Comparison of ENCODE assay signal across 25 cellular contexts in genomic region chr15:52879145-52879544, GRCh38.
DNase-seq lines count a peak whose midpoint lies in the region; ATAC-seq, FAIRE-seq and TF ChIP-seq lines count a peak whose summit lies in the region.
"Had no signal": no experiment of that assay in that cellular context is flagged by ENCODE, and none has a peak within 500 bp of the region (broad histone marks: within the 10 kb centered on the region; RNA-seq: fewer than 3 reads in every experiment).

No MANE protein-coding gene starts in this region.

- 22% methylated on average over 4 of the region's 4 CpGs for WGBS in liver
- WGBS in HepG2 (ENCODE audit: low lambda C conversion rate) = 3% methylated on average over 4 of the region's 4 CpGs

- no peak overlapping the region for H3K9ac ChIP-seq in liver (ENCODE audit: low read depth in 1 of 2, low read length in 2 of 2)
- no peak overlapping the region for H3K9ac ChIP-seq in HepG2 (ENCODE audit: insufficient read depth, low read depth, low read length)
- H3K9ac ChIP-seq in neural progenitor cell = no peak overlapping the region
- H3K9ac ChIP-seq: BLaER1 treated with 17β-estradiol and CSF1 and Interleukin-3, amounts not matched to agents 10 nM and 100 nM had no signal

- POLR2A ChIA-PET in HepG2 (lab: Yijun Ruan, JAX) (no interaction called here), Caco-2 (lab: Charles Lee) (no interaction called here)

- H3K36me3 Mint-ChIP-seq in glutamatergic neuron (ENCODE audit: unreplicated experiment) (no peaks in the 10 kb centered on the region), neural progenitor cell (no peaks in the 10 kb centered on the region), Caco-2 (ENCODE audit: insufficient read depth, unreplicated experiment) (no peaks in the 10 kb centered on the region)
- H3K36me3 Mint-ChIP-seq: CD14-positive monocyte; CD8-positive, alpha-beta memory T cell had no signal

- TF ChIP-seq EP300 in HepG2 (IDR thresholded peaks at IDR 0.05; ENCODE audit: low read depth in 2 of 2, low read length in 2 of 2) = no peak
- TF ChIP-seq EP300 in HepG2 (CRISPR knock-in tag; IDR thresholded peaks at IDR 0.05; ENCODE audit: borderline replicate concordance) = no peak

- TF ChIP-seq CTCF in liver (IDR thresholded peaks at IDR 0.05; ENCODE audit: low read depth, low read length, missing input control) (no peak), HepG2 (CRISPR knock-in tag; IDR thresholded peaks at IDR 0.05) (no peak), glutamatergic neuron (IDR thresholded peaks at IDR 0.05; ENCODE audit: partially characterized antibody, unreplicated experiment) (no peak), neural progenitor cell (IDR thresholded peaks at IDR 0.05) (no peak), Caco-2 (IDR thresholded peaks at IDR 0.05; ENCODE audit: insufficient read depth in 1 of 2, low read depth in 1 of 2, low read length in 1 of 2, severe bottlenecking in 1 of 2, unreplicated experiment in 1 of 2) (no peak)

- H2AFZ ChIP-seq in HepG2 (ENCODE audit: low read length) = no peak overlapping the region
- no peak overlapping the region for H2AFZ ChIP-seq in neural progenitor cell (replicated peaks)

- no peak for TF ChIP-seq POLR2A in HepG2 (IDR thresholded peaks at IDR 0.05; ENCODE audit: insufficient read depth in 1 of 2, low read depth in 2 of 2, low read length in 2 of 2)

- H4K20me1 ChIP-seq in HepG2 (ENCODE audit: insufficient read depth, low read length) = no peaks in the 10 kb centered on the region
- H4K20me1 ChIP-seq in neural progenitor cell (ENCODE audit: low read depth) = no peaks in the 10 kb centered on the region
- H4K20me1 ChIP-seq: BLaER1 treated with 17β-estradiol and CSF1 and Interleukin-3, amounts not matched to agents 10 nM and 100 nM had no signal

- no peak for FAIRE-seq in HepG2 (lab: Jason Lieb, UNC)
- FAIRE-seq: A549, GM12891, GM18507, H54 had no signal

- H3K4me2 ChIP-seq in HepG2 (ENCODE audit: low read depth, low read length) = no peak overlapping the region
- H3K4me2 ChIP-seq in neural progenitor cell = no peak overlapping the region
- H3K4me2 ChIP-seq: A549; BLaER1 treated with 17β-estradiol and CSF1 and Interleukin-3, amounts not matched to agents 10 nM and 100 nM had no signal

- H3K4me1 ChIP-seq in liver (ENCODE audit: control insufficient read depth in 4 of 4, insufficient read depth in 4 of 4, low read length in 3 of 4) = no peaks in the 10 kb centered on the region
- H3K4me1 ChIP-seq in HepG2 (ENCODE audit: insufficient read depth, low read length) = no peaks in the 10 kb centered on the region
- H3K4me1 ChIP-seq in neural progenitor cell = peaks cover 11% of the 10 kb centered on the region
- no peaks in the 10 kb centered on the region for H3K4me1 ChIP-seq in Caco-2
- H3K4me1 ChIP-seq: A549; BE2C; BLaER1 treated with 17β-estradiol and CSF1 and Interleukin-3, amounts not matched to agents 10 nM and 100 nM had no signal

- no peak for ATAC-seq in HepG2
- ATAC-seq: A549 had no signal

- H3K4me3 Mint-ChIP-seq in glutamatergic neuron (ENCODE audit: unreplicated experiment) (peak overlapping the region; percentile 58), neural progenitor cell (peak overlapping the region; percentile 10), Caco-2 (ENCODE audit: unreplicated experiment) (no peak overlapping the region)
- H3K4me3 Mint-ChIP-seq: CD14-positive monocyte; CD4-positive, alpha-beta T cell; CD8-positive, alpha-beta memory T cell; HFFc6 had no signal

- H3F3A ChIP-seq in neural progenitor cell (ENCODE audit: low read depth) = no peaks in the 10 kb centered on the region

- H3K79me2 ChIP-seq in HepG2 (ENCODE audit: insufficient read depth, low read length) (no peaks in the 10 kb centered on the region), neural progenitor cell (ENCODE audit: low read depth) (no peaks in the 10 kb centered on the region)

- in situ Hi-C loops in HepG2 (cut with HindIII; ENCODE audit: extremely low pct_ligation_motif_present, low pct_unique_long_range_greater_than_20kb) = no loop called here

- BruUV-seq in HepG2 (replicated peaks; lab: Mats Ljungman, UMichigan) (no TSS peak), Caco-2 (replicated peaks; lab: Mats Ljungman, UMichigan) (no TSS peak)

- H3K36me3 ChIP-seq in liver (ENCODE audit: control insufficient read depth in 4 of 4, insufficient read depth in 3 of 4, low read depth in 1 of 4, low read length in 3 of 4) (no peaks in the 10 kb centered on the region), HepG2 (replicated peaks in 1 of 2; ENCODE audit: control insufficient read depth in 1 of 2, insufficient read depth in 2 of 2, low read length in 2 of 2) (no peaks in the 10 kb centered on the region), neural progenitor cell (no peaks in the 10 kb centered on the region), Caco-2 (ENCODE audit: control insufficient read depth, insufficient read depth, low read length) (no peaks in the 10 kb centered on the region)
- H3K36me3 ChIP-seq: BE2C; BLaER1 treated with 17β-estradiol and CSF1 and Interleukin-3, amounts not matched to agents 10 nM and 100 nM; HAP-1 had no signal

- H3K27ac ChIP-seq in liver (ENCODE audit: low read depth in 1 of 2, low read length in 2 of 2) (no peak overlapping the region), HepG2 (ENCODE audit: extremely low read length, insufficient read depth, low read length) (no peak overlapping the region), neural progenitor cell (no peak overlapping the region)
- H3K27ac ChIP-seq: A549; BLaER1 treated with 17β-estradiol and CSF1 and Interleukin-3, amounts not matched to agents 10 nM and 100 nM had no signal

- peaks cover 2% of the 10 kb centered on the region for H3K9me3 Mint-ChIP-seq in glutamatergic neuron (ENCODE audit: unreplicated experiment)
- H3K9me3 Mint-ChIP-seq in neural progenitor cell = no peaks in the 10 kb centered on the region
- no peaks in the 10 kb centered on the region for H3K9me3 Mint-ChIP-seq in Caco-2 (ENCODE audit: unreplicated experiment)
- H3K9me3 Mint-ChIP-seq: CD4-positive, alpha-beta T cell; CD8-positive, alpha-beta memory T cell had no signal

- H3K27me3 ChIP-seq in liver (ENCODE audit: control insufficient read depth in 4 of 4, insufficient read depth in 4 of 4, low read length in 3 of 4) (no peaks in the 10 kb centered on the region), HepG2 (ENCODE audit: control insufficient read depth in 1 of 2, insufficient read depth in 2 of 2, low read length in 2 of 2) (no peaks in the 10 kb centered on the region), neural progenitor cell (no peaks in the 10 kb centered on the region), Caco-2 (replicated peaks; ENCODE audit: control insufficient read depth, insufficient read depth, low read length) (no peaks in the 10 kb centered on the region)
- H3K27me3 ChIP-seq: BE2C; BLaER1 treated with 17β-estradiol and CSF1 and Interleukin-3, amounts not matched to agents 10 nM and 100 nM had no signal

- H3K4me3 ChIP-seq in liver (ENCODE audit: low read depth in 1 of 3, low read length in 3 of 3) (no peak overlapping the region), HepG2 (replicated peaks in 1 of 3; ENCODE audit: insufficient read depth in 1 of 3, low read depth in 2 of 3, low read length in 3 of 3) (no peak overlapping the region), neural progenitor cell (no peak overlapping the region), Caco-2 (ENCODE audit: low read depth, low read length) (no peak overlapping the region)
- H3K4me3 ChIP-seq: A549; BLaER1 treated with 17β-estradiol and CSF1 and Interleukin-3, amounts not matched to agents 10 nM and 100 nM; HAP-1 had no signal

- H3K9me3 ChIP-seq in liver (ENCODE audit: control insufficient read depth in 4 of 4, low read length in 3 of 4) (no peaks in the 10 kb centered on the region), HepG2 (ENCODE audit: low read length) (no peaks in the 10 kb centered on the region), neural progenitor cell (ENCODE audit: low read depth) (no peaks in the 10 kb centered on the region), Caco-2 (no peaks in the 10 kb centered on the region)
- H3K9me3 ChIP-seq: A549; BE2C; BLaER1 treated with 17β-estradiol and CSF1 and Interleukin-3, amounts not matched to agents 10 nM and 100 nM; HAP-1 had no signal

- H3K4me1 Mint-ChIP-seq in glutamatergic neuron (ENCODE audit: low read depth, unreplicated experiment) (peaks cover 53% of the 10 kb centered on the region), neural progenitor cell (peaks cover 54% of the 10 kb centered on the region), Caco-2 (ENCODE audit: low read depth, unreplicated experiment) (no peaks in the 10 kb centered on the region)
- H3K4me1 Mint-ChIP-seq: CD14-positive monocyte; CD8-positive, alpha-beta memory T cell had no signal

- TF ChIP-seq RAD21 in liver (IDR thresholded peaks at IDR 0.05) = peak in 1 of 2 donors; percentile 23
- TF ChIP-seq RAD21 in HepG2 (CRISPR knock-in tag; IDR thresholded peaks at IDR 0.05) = no peak

- CTCF ChIA-PET in HepG2 (lab: Yijun Ruan, JAX; ENCODE audit: low intra/inter-chr PET ratio, low total read pairs) = no interaction called here
- CTCF ChIA-PET in Caco-2 (lab: Charles Lee) = no interaction called here

- H3K27ac Mint-ChIP-seq in glutamatergic neuron (ENCODE audit: unreplicated experiment) (peak overlapping the region; percentile 86), neural progenitor cell (peak overlapping the region; percentile 59), Caco-2 (ENCODE audit: unreplicated experiment) (no peak overlapping the region)
- H3K27ac Mint-ChIP-seq: CD14-positive monocyte; CD4-positive, alpha-beta T cell; CD8-positive, alpha-beta memory T cell; HFFc6 had no signal

- intact Hi-C loops in HepG2 (cut with micrococcal nuclease; ENCODE audit: unreplicated experiment) (no loop called here), Caco-2 (cut with micrococcal nuclease; ENCODE audit: unreplicated experiment) (no loop called here)

- DNase-seq in HepG2 (ENCODE audit: low spot score) = no peak
- peak; percentile 32 for DNase-seq in glutamatergic neuron
- DNase-seq in neural progenitor cell (ENCODE audit: low spot score) = no peak
- DNase-seq in Caco-2 = no peak
- DNase-seq in NCI-H510A (lab: John Stamatoyannopoulos, UW) = no peak
- DNase-seq: 8988T; ACHN; AML-193; BE2C; Calu3; CD4-positive, alpha-beta T cell; CD8-positive, alpha-beta memory T cell; DMS53; DMS79 treated with DMSO at 0.1 percent for 48 hours; GF-D8; GOT3; HFFc6 had no signal

- H3K27me3 Mint-ChIP-seq in glutamatergic neuron (ENCODE audit: unreplicated experiment) = peaks cover 4% of the 10 kb centered on the region
- peaks cover 5% of the 10 kb centered on the region for H3K27me3 Mint-ChIP-seq in neural progenitor cell (ENCODE audit: insufficient read depth, low read depth)
- peaks cover 10% of the 10 kb centered on the region for H3K27me3 Mint-ChIP-seq in Caco-2 (ENCODE audit: insufficient read depth, unreplicated experiment)

TF ChIP-seq in liver, 16 proteins besides CTCF, POLR2A, EP300 and RAD21:
- TF ChIP-seq HNF4A (conservative IDR thresholded peaks at IDR 0.05) (peak; percentile 16 to 23), RXRA (IDR thresholded peaks at IDR 0.05) (peak; percentile 67 to 80), TAF1 (conservative IDR thresholded peaks at IDR 0.05) (no peak)

TF ChIP-seq in HepG2, 621 proteins besides CTCF, POLR2A, EP300 and RAD21 (continues in another document):
- TF ChIP-seq NR2F6 (IDR thresholded peaks at IDR 0.05) = no peak
- TF ChIP-seq NR2F6 (CRISPR knock-in tag; IDR thresholded peaks at IDR 0.05) = no peak
